15 cellular contexts compared by ENCODE assay signal in the genomic region with DNA sequence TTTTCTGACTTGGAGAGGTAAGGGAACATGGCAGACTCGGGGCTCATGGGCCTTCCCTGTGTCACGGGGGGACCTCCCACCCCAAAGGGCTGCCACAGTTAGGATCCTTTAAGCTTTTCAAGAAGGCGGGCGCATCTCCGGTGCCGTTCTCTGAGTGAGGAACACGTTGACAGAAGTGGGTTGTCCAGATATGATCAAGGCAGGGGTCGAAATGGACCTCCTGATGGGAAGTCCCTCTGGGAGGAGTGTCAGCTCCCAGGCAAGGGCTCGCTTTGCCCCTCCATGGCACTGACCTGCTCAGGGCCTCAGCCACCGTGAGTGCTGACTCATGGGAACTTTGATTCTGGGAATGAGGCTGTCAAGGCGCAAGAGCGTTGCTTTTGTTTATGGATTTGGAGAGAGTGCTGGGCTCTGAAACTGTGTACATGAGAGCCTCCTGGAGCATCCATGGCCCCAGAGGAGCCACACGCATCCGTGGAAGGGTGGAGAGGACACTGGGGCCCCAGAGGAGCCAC. TPM values are rescaled to one million over a fixed set of nuclear protein-coding genes. Genes with fewer than 3 reads are reported as not detected.
A peak's percentile ranks its signal among the peaks of the same experiment; 100 is the strongest.
DNase-seq lines count a peak whose midpoint lies in the region; ATAC-seq and TF ChIP-seq lines count a peak whose summit lies in the region.
"Had no signal": no experiment of that assay in that cellular context is flagged by ENCODE, and none has a peak within 500 bp of the region (broad histone marks: within the 10 kb centered on the region; RNA-seq: fewer than 3 reads in every experiment).

No MANE protein-coding gene starts in this region.

- H3K27me3 Mint-ChIP-seq in stimulated activated naive CD8-positive, alpha-beta T cell treated with anti-CD3 and anti-CD28 coated beads, Interleukin-15, amount 100 ng/mL, for 72 hours, result no peaks in the 10 kb centered on the region
- peaks cover 19% of the 10 kb centered on the region for H3K27me3 Mint-ChIP-seq in endothelial cell (ENCODE audit: unreplicated experiment)
- H3K27me3 Mint-ChIP-seq: CD4-positive, alpha-beta memory T cell had no signal

- TF ChIP-seq CTCF in endothelial cell (IDR thresholded peaks at IDR 0.05; ENCODE audit: unreplicated experiment) (no peak), foreskin keratinocyte (conservative IDR thresholded peaks at IDR 0.05) (no peak)

- H3K4me1 ChIP-seq in foreskin keratinocyte, result no peaks in the 10 kb centered on the region
- H3K4me1 ChIP-seq: A549, BE2C had no signal

- peaks cover 9% of the 10 kb centered on the region for H3K4me1 Mint-ChIP-seq in stimulated activated naive CD8-positive, alpha-beta T cell treated with anti-CD3 and anti-CD28 coated beads, Interleukin-15, amount 100 ng/mL, for 72 hours
- H3K4me1 Mint-ChIP-seq in endothelial cell (ENCODE audit: unreplicated experiment), result peaks cover 9% of the 10 kb centered on the region

- peaks cover 22 to 48% of the 10 kb centered on the region in 2 donors for H3K9me3 Mint-ChIP-seq in stimulated activated naive CD8-positive, alpha-beta T cell treated with anti-CD3 and anti-CD28 coated beads, Interleukin-15, amount 100 ng/mL, for 72 hours
- no peaks in the 10 kb centered on the region for H3K9me3 Mint-ChIP-seq in endothelial cell (ENCODE audit: unreplicated experiment)

- H3K4me3 Mint-ChIP-seq in stimulated activated naive CD8-positive, alpha-beta T cell treated with anti-CD3 and anti-CD28 coated beads, Interleukin-15, amount 100 ng/mL, for 72 hours, result no peak overlapping the region
- peak overlapping the region; percentile 47 for H3K4me3 Mint-ChIP-seq in endothelial cell (ENCODE audit: unreplicated experiment)
- H3K4me3 Mint-ChIP-seq: CD4-positive, alpha-beta memory T cell; H9 had no signal

- DNase-seq in stimulated activated naive CD8-positive, alpha-beta T cell treated with anti-CD3 and anti-CD28 coated beads, Interleukin-15, Interleukin-2, amounts not matched to agents 100 U/mL and 50 U/mL, for 24 hours, result no peak
- DNase-seq in stimulated activated naive CD8-positive, alpha-beta T cell treated with anti-CD3 and anti-CD28 coated beads, Interleukin-15, amount 100 ng/mL, for 72 hours, result no peak
- no peak for DNase-seq in endothelial cell (ENCODE audit: low spot score)
- DNase-seq in posterior vena cava (ENCODE audit: low spot score), result peak; percentile 60
- no peak for DNase-seq in glomerular visceral epithelial cell (ENCODE audit: extremely low spot score)
- DNase-seq in HPDE6-E6E7 (ENCODE audit: extremely low spot score), result no peak
- no peak for DNase-seq in foreskin keratinocyte
- DNase-seq: BE2C; CD4-positive, alpha-beta memory T cell; DMS79 treated with DMSO at 0.1 percent for 48 hours; EL; GOT3; H9 had no signal

- H3K27ac ChIP-seq in foreskin keratinocyte, result no peak overlapping the region
- H3K27ac ChIP-seq: A549, C4-2B had no signal

- ATAC-seq in stimulated activated naive CD8-positive, alpha-beta T cell treated with anti-CD3 and anti-CD28 coated beads, Interleukin-15, Interleukin-2, amounts not matched to agents 100 U/mL and 50 U/mL, for 24 hours, result peak; percentile 15
- ATAC-seq in stimulated activated naive CD8-positive, alpha-beta T cell treated with anti-CD3 and anti-CD28 coated beads, Interleukin-15, amount 100 ng/mL, for 72 hours, result no peak
- no peak for ATAC-seq in foreskin keratinocyte
- ATAC-seq: A549 had no signal

- H3K27ac Mint-ChIP-seq in stimulated activated naive CD8-positive, alpha-beta T cell treated with anti-CD3 and anti-CD28 coated beads, Interleukin-15, amount 100 ng/mL, for 72 hours, result no peak overlapping the region
- peak overlapping the region; percentile 78 for H3K27ac Mint-ChIP-seq in endothelial cell (ENCODE audit: unreplicated experiment)
- H3K27ac Mint-ChIP-seq: H9 had no signal

- H3K27me3 ChIP-seq in foreskin keratinocyte, result no peaks in the 10 kb centered on the region
- H3K27me3 ChIP-seq: BE2C had no signal

- intact Hi-C loops in posterior vena cava (cut with DNase I), result no loop called here

- H3K36me3 Mint-ChIP-seq in endothelial cell (ENCODE audit: low read depth, unreplicated experiment), result peaks cover 53% of the 10 kb centered on the region

RNA-seq across cellular contexts. Expression of a gene that starts 6.5 kb away (rescaled TPM):
- total RNA-seq in endothelial cell (ENCODE audit: unreplicated experiment), result 0.54 TPM
- under 1 TPM in 1 of 2 donors, not detected in 1; 0.29 TPM for total RNA-seq in posterior vena cava
- total RNA-seq in foreskin keratinocyte, result not detected in 2 replicates
- polyA plus RNA-seq in foreskin keratinocyte, result 0.12 and 0.13 TPM in 2 replicates
